In genomic region chr13:45296259-45296658, GRCh38 we compare ENCODE assay signal across 1 cellular context.
TF ChIP-seq lines count a peak whose summit lies in the region.

No MANE protein-coding gene starts in this region.

TF ChIP-seq in HepG2, 621 proteins besides CTCF, POLR2A, EP300 and RAD21:
- TF ChIP-seq PHB2 (IDR thresholded peaks at IDR 0.05; ENCODE audit: partially characterized antibody) (no peak), TEF (CRISPR knock-in tag; IDR thresholded peaks at IDR 0.05) (no peak), ZFP91 (CRISPR knock-in tag; IDR thresholded peaks at IDR 0.05; ENCODE audit: borderline replicate concordance) (no peak), PHF5A (CRISPR knock-in tag; IDR thresholded peaks at IDR 0.05; ENCODE audit: low read depth, unreplicated experiment) (no peak), ZNF282 (IDR thresholded peaks at IDR 0.05; ENCODE audit: partially characterized antibody) (no peak), ZNF549 (CRISPR knock-in tag; IDR thresholded peaks at IDR 0.05) (no peak), AHR (CRISPR knock-in tag; IDR thresholded peaks at IDR 0.05) (no peak), PTBP1 (IDR thresholded peaks at IDR 0.05; ENCODE audit: low read depth, low read length, poor library complexity, severe bottlenecking) (no peak), ZNF17 (CRISPR knock-in tag; IDR thresholded peaks at IDR 0.05) (no peak), ZNF510 (CRISPR knock-in tag; IDR thresholded peaks at IDR 0.05; ENCODE audit: low read depth) (no peak), ZFP62 (CRISPR knock-in tag; IDR thresholded peaks at IDR 0.05) (no peak), SP1 (IDR thresholded peaks at IDR 0.05) (no peak), SP1 (CRISPR knock-in tag; IDR thresholded peaks at IDR 0.05) (no peak), ZNF543 (CRISPR knock-in tag; IDR thresholded peaks at IDR 0.05) (no peak), ZNF557 (CRISPR knock-in tag; IDR thresholded peaks at IDR 0.05) (no peak)
TF ChIP-seq in HepG2: peak in this region for 0.
